Comparison of ENCODE assay signal across 1 cellular context in the genomic region with DNA sequence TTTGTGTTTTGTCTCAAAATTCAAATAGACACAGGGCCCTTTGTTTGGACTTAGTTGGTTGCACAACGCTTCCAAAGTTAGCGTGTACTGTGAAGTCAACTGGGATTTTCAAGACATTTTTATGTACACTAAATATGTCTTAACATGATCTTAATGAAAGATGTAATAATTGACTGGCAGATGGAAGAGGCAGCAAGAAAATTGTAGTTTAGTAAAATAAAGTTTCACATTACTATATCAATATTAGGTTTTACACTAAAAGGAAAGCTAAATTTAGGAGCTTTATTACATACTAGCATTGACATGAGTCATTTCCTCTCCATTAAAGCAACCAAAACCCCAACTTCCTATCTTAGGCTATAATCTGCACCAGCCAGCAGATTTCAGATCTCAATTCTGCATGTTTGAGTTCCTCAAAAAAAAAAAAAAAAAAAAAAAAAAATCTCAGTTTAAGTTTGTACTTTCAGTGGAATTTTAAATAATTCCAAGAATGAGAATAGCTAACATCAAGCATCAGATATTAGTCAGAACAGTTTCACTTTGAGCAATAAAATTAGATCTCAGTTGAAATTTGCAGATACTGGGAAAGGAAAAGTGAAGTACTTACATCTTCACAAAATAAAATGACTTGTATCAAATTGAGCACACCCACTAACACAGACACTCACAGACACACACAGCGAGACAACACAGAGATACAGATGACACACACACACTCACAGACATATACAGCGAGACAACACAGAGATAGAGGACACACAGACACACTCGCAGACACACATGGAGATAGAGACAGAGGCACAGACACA.
TF ChIP-seq lines count a peak whose summit lies in the region.

No MANE protein-coding gene starts in this region.

TF ChIP-seq in HEK293, 187 proteins besides CTCF, POLR2A, EP300 and RAD21 (continued from another document):
- peak; percentile 96 for TF ChIP-seq ZNF362 (tag by site-specific recombination; IDR thresholded peaks at IDR 0.05)
- TF ChIP-seq ZNF214 (tag by site-specific recombination; IDR thresholded peaks at IDR 0.05; ENCODE audit: borderline replicate concordance), result no peak
